Comparison of ENCODE assay signal across 17 cellular contexts in genomic region chr6:3019749-3020320, GRCh38. TPM values are rescaled to one million over a fixed set of nuclear protein-coding genes. Genes with fewer than 3 reads are reported as not detected.
DNase-seq lines count a peak whose midpoint lies in the region; ATAC-seq, FAIRE-seq and TF ChIP-seq lines count a peak whose summit lies in the region.
"Had no signal": no experiment of that assay in that cellular context is flagged by ENCODE, and none has a peak within 500 bp of the region (broad histone marks: within the 10 kb centered on the region; RNA-seq: fewer than 3 reads in every experiment).

No MANE protein-coding gene starts in this region.

- H3K4me2 ChIP-seq in Karpas-422 (ENCODE audit: low read depth, low read length, poor library complexity, severe bottlenecking): no peak overlapping the region
- H3K4me2 ChIP-seq: BLaER1 had no signal

- no peak for DNase-seq in activated CD8-positive, alpha-beta T cell treated with anti-CD3 and anti-CD28 coated beads for 36 hours
- DNase-seq in activated CD8-positive, alpha-beta T cell treated with anti-CD3 and anti-CD28 coated beads, Interleukin-2, amount 10 ng/mL, durations not matched to agents 7 days and 5 days: no peak
- DNase-seq in endothelial cell (ENCODE audit: low spot score) (no peak), D721Med (ENCODE audit: insufficient read length, low spot score) (no peak), Karpas-422 (no peak)
- DNase-seq: Caco-2, EL, GOT3, KG1, NCI-H1092, NCI-H2081 treated with DMSO at 0.1 percent for 48 hours, NCI-H510A treated with DMSO at 0.1 percent for 48 hours had no signal

- H3K9ac ChIP-seq in Karpas-422 (ENCODE audit: low read length): no peak overlapping the region
- H3K9ac ChIP-seq: BLaER1 had no signal

- peaks cover 6 to 38% of the 10 kb centered on the region in 2 experiments; a peak in 1 of 3 replicates for H3K36me3 ChIP-seq in HEK293 (ENCODE audit: control insufficient read depth in 2 of 2, insufficient read depth in 1 of 2, low read length in 2 of 2)
- peaks cover 7% of the 10 kb centered on the region for H3K36me3 ChIP-seq in Karpas-422 (ENCODE audit: insufficient read depth, low read length)

- H3K4me3 ChIP-seq in HEK293 (ENCODE audit: low read depth, low read length) (no peak overlapping the region), Karpas-422 (ENCODE audit: low read length) (no peak overlapping the region)
- H3K4me3 ChIP-seq: BLaER1 had no signal

- TF ChIP-seq CTCF in activated CD8-positive, alpha-beta T cell treated with anti-CD3 and anti-CD28 coated beads for 36 hours (IDR thresholded peaks at IDR 0.05): no peak
- TF ChIP-seq CTCF in HEK293 (tag by site-specific recombination; IDR thresholded peaks at IDR 0.05) (no peak), endothelial cell (IDR thresholded peaks at IDR 0.05; ENCODE audit: unreplicated experiment) (no peak), D721Med (IDR thresholded peaks at IDR 0.05; ENCODE audit: insufficient read depth, missing control alignments) (no peak)

- H3K27me3 Mint-ChIP-seq in activated CD8-positive, alpha-beta T cell treated with anti-CD3 and anti-CD28 coated beads for 36 hours: no peaks in the 10 kb centered on the region
- no peaks in the 10 kb centered on the region for H3K27me3 Mint-ChIP-seq in activated CD8-positive, alpha-beta T cell treated with anti-CD3 and anti-CD28 coated beads, Interleukin-2, amount 10 ng/mL, durations not matched to agents 7 days and 5 days (ENCODE audit: low read depth)
- peaks cover 3% of the 10 kb centered on the region for H3K27me3 Mint-ChIP-seq in endothelial cell (ENCODE audit: unreplicated experiment)
- H3K27me3 Mint-ChIP-seq in stimulated activated memory B cell treated with anti-CD40 and anti-IgM and Interleukin-4, amounts not matched to agents 10 μg/mL and 1 μg/mL and 100 μg/mL, for 72 hours: no peaks in the 10 kb centered on the region

- CTCF ChIA-PET in activated CD8-positive, alpha-beta T cell treated with anti-CD3 and anti-CD28 coated beads for 36 hours (lab: Charles Lee): interaction anchor here (1.0 to 1.3 kb wide), 2 partner anchors 17 to 29 kb away, joined by 3 to 4 read pairs; no protein-coding TSS in a partner anchor
- CTCF ChIA-PET in activated CD8-positive, alpha-beta T cell treated with anti-CD3 and anti-CD28 coated beads, Interleukin-2, amount 10 ng/mL, durations not matched to agents 7 days and 5 days (lab: Charles Lee): interaction anchor here (0.6 to 2.1 kb wide), 5 partner anchors 10 to 257 kb away, joined by 3 to 13 read pairs (median 3); no protein-coding TSS in a partner anchor
- CTCF ChIA-PET in HEK293 (lab: Yijun Ruan, JAX): interaction anchor here (0.6 to 2.6 kb wide), 7 partner anchors 12 to 740 kb away, joined by 3 to 10 read pairs (median 4); no protein-coding TSS in a partner anchor

- no peak for ATAC-seq in activated CD8-positive, alpha-beta T cell treated with anti-CD3 and anti-CD28 coated beads for 36 hours
- no peak for ATAC-seq in activated CD8-positive, alpha-beta T cell treated with anti-CD3 and anti-CD28 coated beads, Interleukin-2, amount 10 ng/mL, durations not matched to agents 7 days and 5 days
- no peak for ATAC-seq in stimulated activated memory B cell treated with anti-CD40 and anti-IgM and Interleukin-4, amounts not matched to agents 10 μg/mL and 1 μg/mL and 100 μg/mL, for 72 hours
- ATAC-seq in HG03097 (IDR thresholded peaks at IDR 0.05; ENCODE audit: low FRiP score, unreplicated experiment): no peak

- H3K79me2 ChIP-seq in Karpas-422 (ENCODE audit: low read length): peaks cover 16% of the 10 kb centered on the region

- no peaks in the 10 kb centered on the region for H3K27me3 ChIP-seq in Karpas-422 (ENCODE audit: low read length)
- H3K27me3 ChIP-seq: BLaER1 had no signal

- POLR2A ChIA-PET in activated CD8-positive, alpha-beta T cell treated with anti-CD3 and anti-CD28 coated beads for 36 hours (lab: Charles Lee): interaction anchor here (0.9 to 2.1 kb wide), 3 partner anchors 18 to 44 kb away, joined by 3 to 9 read pairs (median 3); partner anchors contain the start of gene NQO2
- POLR2A ChIA-PET in activated CD8-positive, alpha-beta T cell treated with anti-CD3 and anti-CD28 coated beads, Interleukin-2, amount 10 ng/mL, durations not matched to agents 7 days and 5 days (lab: Charles Lee): interaction anchor here (0.7 to 1.0 kb wide), 2 partner anchors 20 to 30 kb away, joined by 3 read pairs; partner anchors contain the start of gene NQO2
- POLR2A ChIA-PET in HEK293 (lab: Yijun Ruan, JAX): no interaction called here

- H3K4me1 Mint-ChIP-seq in activated CD8-positive, alpha-beta T cell treated with anti-CD3 and anti-CD28 coated beads for 36 hours (ENCODE audit: low read depth): peaks cover 25% of the 10 kb centered on the region
- H3K4me1 Mint-ChIP-seq in activated CD8-positive, alpha-beta T cell treated with anti-CD3 and anti-CD28 coated beads, Interleukin-2, amount 10 ng/mL, durations not matched to agents 7 days and 5 days (ENCODE audit: low read depth): peaks cover 27% of the 10 kb centered on the region
- peaks cover 19% of the 10 kb centered on the region for H3K4me1 Mint-ChIP-seq in endothelial cell (ENCODE audit: unreplicated experiment)
- H3K4me1 Mint-ChIP-seq in stimulated activated memory B cell treated with anti-CD40 and anti-IgM and Interleukin-4, amounts not matched to agents 10 μg/mL and 1 μg/mL and 100 μg/mL, for 72 hours: peaks cover 28% of the 10 kb centered on the region

- H3K4me3 Mint-ChIP-seq in activated CD8-positive, alpha-beta T cell treated with anti-CD3 and anti-CD28 coated beads for 36 hours: no peak overlapping the region
- H3K4me3 Mint-ChIP-seq in activated CD8-positive, alpha-beta T cell treated with anti-CD3 and anti-CD28 coated beads, Interleukin-2, amount 10 ng/mL, durations not matched to agents 7 days and 5 days: no peak overlapping the region
- peak overlapping the region; percentile 76 for H3K4me3 Mint-ChIP-seq in endothelial cell (ENCODE audit: unreplicated experiment)
- H3K4me3 Mint-ChIP-seq in stimulated activated memory B cell treated with anti-CD40 and anti-IgM and Interleukin-4, amounts not matched to agents 10 μg/mL and 1 μg/mL and 100 μg/mL, for 72 hours: no peak overlapping the region

- no peaks in the 10 kb centered on the region for H3K4me1 ChIP-seq in HEK293 (ENCODE audit: control insufficient read depth, insufficient read depth, low read length)
- peaks cover 28% of the 10 kb centered on the region for H3K4me1 ChIP-seq in Karpas-422 (ENCODE audit: low read length)

- no peaks in the 10 kb centered on the region for H3K9me3 Mint-ChIP-seq in activated CD8-positive, alpha-beta T cell treated with anti-CD3 and anti-CD28 coated beads for 36 hours
- no peaks in the 10 kb centered on the region for H3K9me3 Mint-ChIP-seq in activated CD8-positive, alpha-beta T cell treated with anti-CD3 and anti-CD28 coated beads, Interleukin-2, amount 10 ng/mL, durations not matched to agents 7 days and 5 days (ENCODE audit: insufficient read depth)
- H3K9me3 Mint-ChIP-seq in endothelial cell (ENCODE audit: unreplicated experiment): no peaks in the 10 kb centered on the region
- H3K9me3 Mint-ChIP-seq in stimulated activated memory B cell treated with anti-CD40 and anti-IgM and Interleukin-4, amounts not matched to agents 10 μg/mL and 1 μg/mL and 100 μg/mL, for 72 hours: no peaks in the 10 kb centered on the region

- no peaks in the 10 kb centered on the region for H3K9me2 ChIP-seq in Karpas-422 (replicated peaks; ENCODE audit: insufficient read depth, low read length)

- H3K27ac Mint-ChIP-seq in activated CD8-positive, alpha-beta T cell treated with anti-CD3 and anti-CD28 coated beads for 36 hours: peak overlapping the region; percentile 13
- H3K27ac Mint-ChIP-seq in activated CD8-positive, alpha-beta T cell treated with anti-CD3 and anti-CD28 coated beads, Interleukin-2, amount 10 ng/mL, durations not matched to agents 7 days and 5 days: no peak overlapping the region
- no peak overlapping the region for H3K27ac Mint-ChIP-seq in endothelial cell (ENCODE audit: unreplicated experiment)
- H3K27ac Mint-ChIP-seq in stimulated activated memory B cell treated with anti-CD40 and anti-IgM and Interleukin-4, amounts not matched to agents 10 μg/mL and 1 μg/mL and 100 μg/mL, for 72 hours: peak overlapping the region; percentile 48

- FAIRE-seq in D721Med (lab: Jason Lieb, UNC): no peak
- FAIRE-seq: A204.1 had no signal

- no peaks in the 10 kb centered on the region for H3K9me3 ChIP-seq in HEK293 (ENCODE audit: control insufficient read depth, insufficient read depth, low read depth, low read length)
- H3K9me3 ChIP-seq in Karpas-422 (ENCODE audit: low read length): no peaks in the 10 kb centered on the region
- H3K9me3 ChIP-seq: BLaER1, Caco-2 had no signal

- intact Hi-C loops in activated CD8-positive, alpha-beta T cell treated with anti-CD3 and anti-CD28 coated beads for 36 hours (cut with micrococcal nuclease): no loop called here

- no peaks in the 10 kb centered on the region for H4K20me1 ChIP-seq in Karpas-422 (ENCODE audit: insufficient read depth, low read depth, low read length)
- H4K20me1 ChIP-seq: BLaER1 had no signal

- H3K36me3 Mint-ChIP-seq in activated CD8-positive, alpha-beta T cell treated with anti-CD3 and anti-CD28 coated beads for 36 hours (ENCODE audit: low read depth): peaks cover 58% of the 10 kb centered on the region
- peaks cover 48% of the 10 kb centered on the region for H3K36me3 Mint-ChIP-seq in activated CD8-positive, alpha-beta T cell treated with anti-CD3 and anti-CD28 coated beads, Interleukin-2, amount 10 ng/mL, durations not matched to agents 7 days and 5 days (ENCODE audit: low read depth)
- peaks cover 33% of the 10 kb centered on the region for H3K36me3 Mint-ChIP-seq in endothelial cell (ENCODE audit: low read depth, unreplicated experiment)
- peaks cover 47% of the 10 kb centered on the region for H3K36me3 Mint-ChIP-seq in stimulated activated memory B cell treated with anti-CD40 and anti-IgM and Interleukin-4, amounts not matched to agents 10 μg/mL and 1 μg/mL and 100 μg/mL, for 72 hours

- no peak overlapping the region for H2AFZ ChIP-seq in Karpas-422 (ENCODE audit: low read length)

- H3K27ac ChIP-seq in HEK293 (ENCODE audit: extremely low read depth, low read depth, low read length): no peak overlapping the region
- no peak overlapping the region for H3K27ac ChIP-seq in Karpas-422 (ENCODE audit: low read length)
- H3K27ac ChIP-seq: BLaER1 had no signal

RNA-seq across cellular contexts. Expression of gene NQO2, which starts 20.1 kb away (rescaled TPM):
- 10 to 100 TPM; 23.8 to 24.7 TPM for total RNA-seq in activated CD8-positive, alpha-beta T cell treated with anti-CD3 and anti-CD28 coated beads for 36 hours
- 10 to 100 TPM; 21.2 to 21.4 TPM for total RNA-seq in activated CD8-positive, alpha-beta T cell treated with anti-CD3 and anti-CD28 coated beads, Interleukin-2, amount 10 ng/mL, durations not matched to agents 7 days and 5 days
- total RNA-seq in endothelial cell (ENCODE audit: unreplicated experiment): 58.8 TPM
- 5.5 and 9.1 TPM in 2 replicates for total RNA-seq in Karpas-422 (2014; rRNA removed; shearing (Covaris generic); ENCODE audit: low replicate concordance)

RNA-seq across cellular contexts. Expression of gene RIPK1, which starts 48.5 kb away (rescaled TPM):
- total RNA-seq in activated CD8-positive, alpha-beta T cell treated with anti-CD3 and anti-CD28 coated beads for 36 hours: 1 to 10 TPM; 8.8 to 9.0 TPM
- 10 to 100 TPM; 28.0 to 28.1 TPM for total RNA-seq in activated CD8-positive, alpha-beta T cell treated with anti-CD3 and anti-CD28 coated beads, Interleukin-2, amount 10 ng/mL, durations not matched to agents 7 days and 5 days
- 34.7 TPM for total RNA-seq in endothelial cell (ENCODE audit: unreplicated experiment)
- 9.6 and 12.3 TPM in 2 replicates for total RNA-seq in Karpas-422 (2014; rRNA removed; shearing (Covaris generic); ENCODE audit: low replicate concordance)

RNA-seq across cellular contexts. Expression of gene SERPINB6, which starts 48.5 kb away (rescaled TPM):
- 10 to 100 TPM; 52.2 to 53.8 TPM for total RNA-seq in activated CD8-positive, alpha-beta T cell treated with anti-CD3 and anti-CD28 coated beads for 36 hours
- total RNA-seq in activated CD8-positive, alpha-beta T cell treated with anti-CD3 and anti-CD28 coated beads, Interleukin-2, amount 10 ng/mL, durations not matched to agents 7 days and 5 days: 10 to 100 TPM; 51.0 to 52.8 TPM
- total RNA-seq in endothelial cell (ENCODE audit: unreplicated experiment): 186 TPM
- total RNA-seq in Karpas-422 (2014; rRNA removed; shearing (Covaris generic); ENCODE audit: low replicate concordance): not detected in 2 replicates

Comparison
In these comparisons a context has a peak if more than half of its experiments do, and no peak if none do; other contexts are left out.
1. H3K27ac Mint-ChIP-seq: peak in activated CD8-positive, alpha-beta T cell treated with anti-CD3 and anti-CD28 coated beads for 36 hours (single experiment) and stimulated activated memory B cell treated with anti-CD40 and anti-IgM and Interleukin-4, amounts not matched to agents 10 μg/mL and 1 μg/mL and 100 μg/mL, for 72 hours (single experiment); none in activated CD8-positive, alpha-beta T cell treated with anti-CD3 and anti-CD28 coated beads, Interleukin-2, amount 10 ng/mL, durations not matched to agents 7 days and 5 days (single experiment) and endothelial cell (single experiment).
2. RNA of gene SERPINB6, which starts 48.5 kb away (total RNA-seq): 186 TPM in endothelial cell (single experiment), 52.2 to 53.8 TPM in activated CD8-positive, alpha-beta T cell treated with anti-CD3 and anti-CD28 coated beads for 36 hours and 51.0 to 52.8 TPM in activated CD8-positive, alpha-beta T cell treated with anti-CD3 and anti-CD28 coated beads, Interleukin-2, amount 10 ng/mL, durations not matched to agents 7 days and 5 days; not detected in Karpas-422; every median in the first group is over 10 times any median in the second.